Comparison of ENCODE assay signal across 9 cellular contexts in the genomic region with DNA sequence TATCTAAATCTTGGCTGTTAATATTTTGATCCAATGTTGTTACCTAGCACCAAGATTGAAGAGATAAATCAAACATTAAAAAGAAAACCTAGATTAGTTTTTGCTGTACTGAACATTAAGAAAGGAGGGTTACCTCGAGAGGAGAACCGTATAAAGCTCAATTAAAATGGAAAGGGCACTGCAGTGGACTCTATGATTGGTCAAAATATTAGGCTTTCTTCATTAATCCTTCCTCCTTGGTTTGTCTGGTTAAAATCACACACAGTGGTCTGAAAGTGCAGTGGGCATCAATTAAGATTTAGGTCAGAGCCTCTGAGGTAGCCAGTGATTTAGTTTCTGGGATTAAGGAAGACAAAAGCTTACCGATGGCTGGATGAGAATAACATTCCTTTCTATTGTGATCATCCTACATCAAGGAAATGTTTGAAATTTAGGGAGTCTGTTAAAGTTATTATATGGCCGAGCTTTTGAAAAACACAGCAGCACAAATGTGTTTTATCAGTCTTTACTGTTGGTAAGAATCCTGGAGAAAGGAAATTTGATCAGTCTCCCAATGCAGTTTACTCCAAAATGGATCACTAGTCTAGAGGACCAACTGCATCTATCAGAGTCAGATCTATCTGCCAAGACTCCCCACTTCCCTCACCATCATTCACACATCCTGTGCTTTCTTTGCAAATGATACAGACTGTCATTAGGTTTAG.
DNase-seq lines count a peak whose midpoint lies in the region; ATAC-seq, FAIRE-seq and TF ChIP-seq lines count a peak whose summit lies in the region.
"Had no signal": no experiment of that assay in that cellular context is flagged by ENCODE, and none has a peak within 500 bp of the region (broad histone marks: within the 10 kb centered on the region; RNA-seq: fewer than 3 reads in every experiment).

No MANE protein-coding gene starts in this region.

- ATAC-seq in heart right ventricle = peak in 5 of 8 donors; percentile 8 to 38 (median 29)
- no peak for ATAC-seq in activated naive CD4-positive, alpha-beta T cell treated with anti-CD3 and anti-CD28 coated beads, Interleukin-2, amount 50 U/mL, for 72 hours

- H3K27me3 ChIP-seq in heart right ventricle (no peaks in the 10 kb centered on the region), liver (ENCODE audit: control insufficient read depth in 4 of 4, insufficient read depth in 4 of 4, low read length in 3 of 4) (no peaks in the 10 kb centered on the region)

- DNase-seq in heart right ventricle = no peak
- no peak for DNase-seq in cardiac septum (ENCODE audit: low spot score)
- DNase-seq in activated naive CD4-positive, alpha-beta T cell treated with anti-CD3 and anti-CD28 coated beads, Interleukin-2, amount 50 U/mL, for 72 hours (ENCODE audit: low spot score in 2 of 2) = no peak
- DNase-seq in urothelium cell line (ENCODE audit: low spot score) = peak; percentile 25
- DNase-seq in NCI-H748 (lab: John Stamatoyannopoulos, UW; ENCODE audit: unreplicated experiment) = no peak
- DNase-seq in NCI-H1105 treated with DMSO at 0.1 percent for 48 hours (lab: John Stamatoyannopoulos, UW) = no peak
- no peak for DNase-seq in AML-193 (lab: John Stamatoyannopoulos, UW)
- DNase-seq: C1 segment of cervical spinal cord had no signal

- 59 to 77% methylated on average over 4 of the region's 4 CpGs for WGBS in heart right ventricle, 2 donors
- WGBS in liver = 74% methylated on average over 4 of the region's 4 CpGs

- H3K4me3 ChIP-seq in heart right ventricle (no peak overlapping the region), liver (ENCODE audit: low read depth in 1 of 3, low read length in 3 of 3) (no peak overlapping the region)

- intact Hi-C loops in heart right ventricle (cut with DNase I) (loop anchor here in 3 of 10 donors (5.0 to 10.0 kb wide), 5 partner anchors 60 to 152 kb away; no protein-coding TSS in a partner anchor), cardiac septum (cut with DNase I) (loop anchor here (5.0 kb wide), 2 partner anchors 65 to 135 kb away; a partner anchor contains a TSS)

- H3K9me3 ChIP-seq in heart right ventricle = no peaks in the 10 kb centered on the region
- H3K9me3 ChIP-seq in liver (ENCODE audit: control insufficient read depth in 4 of 4, low read length in 3 of 4) = no peaks in the 10 kb centered on the region

- H3K36me3 Mint-ChIP-seq in activated naive CD4-positive, alpha-beta T cell treated with anti-CD3 and anti-CD28 coated beads, Interleukin-2, amount 50 U/mL, for 72 hours = peaks cover 17 to 19% of the 10 kb centered on the region in 2 donors

- H3K9ac ChIP-seq in liver (ENCODE audit: low read depth in 1 of 2, low read length in 2 of 2) = peak overlapping the region in 1 of 2 donors; percentile 14

- no peak for FAIRE-seq in urothelium cell line (lab: Jason Lieb, UNC)

- H3K9me3 Mint-ChIP-seq in activated naive CD4-positive, alpha-beta T cell treated with anti-CD3 and anti-CD28 coated beads, Interleukin-2, amount 50 U/mL, for 72 hours = peaks cover 7% of the 10 kb centered on the region in 2 donors

- peak overlapping the region; percentile 32 to 62 for H3K27ac Mint-ChIP-seq in activated naive CD4-positive, alpha-beta T cell treated with anti-CD3 and anti-CD28 coated beads, Interleukin-2, amount 50 U/mL, for 72 hours

- H3K27ac ChIP-seq in heart right ventricle (peak overlapping the region; percentile 76 to 92 (median 86)), liver (ENCODE audit: low read depth in 1 of 2, low read length in 2 of 2) (peak overlapping the region; percentile 32 to 77)

- TF ChIP-seq RAD21 in liver (IDR thresholded peaks at IDR 0.05) = no peak

- peaks cover 2 to 73% (median 63%) of the 10 kb centered on the region in 9 donors for H3K4me1 ChIP-seq in heart right ventricle
- peaks cover 12 to 29% (median 22%) of the 10 kb centered on the region in 4 donors for H3K4me1 ChIP-seq in liver (ENCODE audit: control insufficient read depth in 4 of 4, insufficient read depth in 4 of 4, low read length in 3 of 4)

- TF ChIP-seq CTCF in heart right ventricle (IDR thresholded peaks at IDR 0.05) (no peak), liver (IDR thresholded peaks at IDR 0.05; ENCODE audit: low read depth, low read length, missing input control) (no peak)

- H3K36me3 ChIP-seq in heart right ventricle (no peaks in the 10 kb centered on the region), liver (ENCODE audit: control insufficient read depth in 4 of 4, insufficient read depth in 3 of 4, low read depth in 1 of 4, low read length in 3 of 4) (no peaks in the 10 kb centered on the region)

TF ChIP-seq in liver, 16 proteins besides CTCF, POLR2A, EP300 and RAD21:
- no peak for TF ChIP-seq JUND (IDR thresholded peaks at IDR 0.05)
- TF ChIP-seq, protein P1, sequence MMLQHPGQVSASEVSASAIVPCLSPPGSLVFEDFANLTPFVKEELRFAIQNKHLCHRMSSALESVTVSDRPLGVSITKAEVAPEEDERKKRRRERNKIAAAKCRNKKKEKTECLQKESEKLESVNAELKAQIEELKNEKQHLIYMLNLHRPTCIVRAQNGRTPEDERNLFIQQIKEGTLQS (IDR thresholded peaks at IDR 0.05) = no peak
- TF ChIP-seq, protein P2, sequence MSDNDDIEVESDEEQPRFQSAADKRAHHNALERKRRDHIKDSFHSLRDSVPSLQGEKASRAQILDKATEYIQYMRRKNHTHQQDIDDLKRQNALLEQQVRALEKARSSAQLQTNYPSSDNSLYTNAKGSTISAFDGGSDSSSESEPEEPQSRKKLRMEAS (IDR thresholded peaks at IDR 0.05) = no peak
- no peak for TF ChIP-seq HNF4A (conservative IDR thresholded peaks at IDR 0.05)
- no peak for TF ChIP-seq RXRA (IDR thresholded peaks at IDR 0.05)
- no peak for TF ChIP-seq EGR1 (IDR thresholded peaks at IDR 0.05; ENCODE audit: low read depth in 2 of 2)
- TF ChIP-seq FOXA2 (IDR thresholded peaks at IDR 0.05) = no peak
- TF ChIP-seq, protein P3, sequence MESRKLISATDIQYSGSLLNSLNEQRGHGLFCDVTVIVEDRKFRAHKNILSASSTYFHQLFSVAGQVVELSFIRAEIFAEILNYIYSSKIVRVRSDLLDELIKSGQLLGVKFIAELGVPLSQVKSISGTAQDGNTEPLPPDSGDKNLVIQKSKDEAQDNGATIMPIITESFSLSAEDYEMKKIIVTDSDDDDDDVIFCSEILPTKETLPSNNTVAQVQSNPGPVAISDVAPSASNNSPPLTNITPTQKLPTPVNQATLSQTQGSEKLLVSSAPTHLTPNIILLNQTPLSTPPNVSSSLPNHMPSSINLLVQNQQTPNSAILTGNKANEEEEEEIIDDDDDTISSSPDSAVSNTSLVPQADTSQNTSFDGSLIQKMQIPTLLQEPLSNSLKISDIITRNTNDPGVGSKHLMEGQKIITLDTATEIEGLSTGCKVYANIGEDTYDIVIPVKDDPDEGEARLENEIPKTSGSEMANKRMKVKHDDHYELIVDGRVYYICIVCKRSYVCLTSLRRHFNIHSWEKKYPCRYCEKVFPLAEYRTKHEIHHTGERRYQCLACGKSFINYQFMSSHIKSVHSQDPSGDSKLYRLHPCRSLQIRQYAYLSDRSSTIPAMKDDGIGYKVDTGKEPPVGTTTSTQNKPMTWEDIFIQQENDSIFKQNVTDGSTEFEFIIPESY (IDR thresholded peaks at IDR 0.05) = no peak
- TF ChIP-seq, protein P4, sequence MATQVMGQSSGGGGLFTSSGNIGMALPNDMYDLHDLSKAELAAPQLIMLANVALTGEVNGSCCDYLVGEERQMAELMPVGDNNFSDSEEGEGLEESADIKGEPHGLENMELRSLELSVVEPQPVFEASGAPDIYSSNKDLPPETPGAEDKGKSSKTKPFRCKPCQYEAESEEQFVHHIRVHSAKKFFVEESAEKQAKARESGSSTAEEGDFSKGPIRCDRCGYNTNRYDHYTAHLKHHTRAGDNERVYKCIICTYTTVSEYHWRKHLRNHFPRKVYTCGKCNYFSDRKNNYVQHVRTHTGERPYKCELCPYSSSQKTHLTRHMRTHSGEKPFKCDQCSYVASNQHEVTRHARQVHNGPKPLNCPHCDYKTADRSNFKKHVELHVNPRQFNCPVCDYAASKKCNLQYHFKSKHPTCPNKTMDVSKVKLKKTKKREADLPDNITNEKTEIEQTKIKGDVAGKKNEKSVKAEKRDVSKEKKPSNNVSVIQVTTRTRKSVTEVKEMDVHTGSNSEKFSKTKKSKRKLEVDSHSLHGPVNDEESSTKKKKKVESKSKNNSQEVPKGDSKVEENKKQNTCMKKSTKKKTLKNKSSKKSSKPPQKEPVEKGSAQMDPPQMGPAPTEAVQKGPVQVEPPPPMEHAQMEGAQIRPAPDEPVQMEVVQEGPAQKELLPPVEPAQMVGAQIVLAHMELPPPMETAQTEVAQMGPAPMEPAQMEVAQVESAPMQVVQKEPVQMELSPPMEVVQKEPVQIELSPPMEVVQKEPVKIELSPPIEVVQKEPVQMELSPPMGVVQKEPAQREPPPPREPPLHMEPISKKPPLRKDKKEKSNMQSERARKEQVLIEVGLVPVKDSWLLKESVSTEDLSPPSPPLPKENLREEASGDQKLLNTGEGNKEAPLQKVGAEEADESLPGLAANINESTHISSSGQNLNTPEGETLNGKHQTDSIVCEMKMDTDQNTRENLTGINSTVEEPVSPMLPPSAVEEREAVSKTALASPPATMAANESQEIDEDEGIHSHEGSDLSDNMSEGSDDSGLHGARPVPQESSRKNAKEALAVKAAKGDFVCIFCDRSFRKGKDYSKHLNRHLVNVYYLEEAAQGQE (IDR thresholded peaks at IDR 0.05) = no peak
- no peak for TF ChIP-seq GABPA (IDR thresholded peaks at IDR 0.05 in 1 of 2, conservative IDR thresholded peaks at IDR 0.05 in 1 of 2)
- no peak for TF ChIP-seq SP1 (IDR thresholded peaks at IDR 0.05)
- TF ChIP-seq NR2F2 (IDR thresholded peaks at IDR 0.05) = no peak
- TF ChIP-seq YY1 (IDR thresholded peaks at IDR 0.05) = no peak
- TF ChIP-seq HNF4G (IDR thresholded peaks at IDR 0.05) = no peak
TF ChIP-seq in liver: peak in this region for 0.

Comparison
In these comparisons a context has a peak if more than half of its experiments do, and no peak if none do; other contexts are left out.
1. ATAC-seq: peak in heart right ventricle (5 of 8); none in activated naive CD4-positive, alpha-beta T cell treated with anti-CD3 and anti-CD28 coated beads, Interleukin-2, amount 50 U/mL, for 72 hours (0 of 2).